20 cellular contexts compared by ENCODE assay signal in genomic region chr2:130187268-130187667, GRCh38. TPM values are rescaled to one million over a fixed set of nuclear protein-coding genes. Genes with fewer than 3 reads are reported as not detected.
DNase-seq lines count a peak whose midpoint lies in the region; ATAC-seq, FAIRE-seq and TF ChIP-seq lines count a peak whose summit lies in the region.
"Had no signal": no experiment of that assay in that cellular context is flagged by ENCODE, and none has a peak within 500 bp of the region (broad histone marks: within the 10 kb centered on the region; RNA-seq: fewer than 3 reads in every experiment).

No MANE protein-coding gene starts in this region.

- intact Hi-C loops in GM12878 (cut with micrococcal nuclease; ENCODE audit: unreplicated experiment), result no loop called here
- intact Hi-C loops in spleen (cut with DNase I; ENCODE audit: low total_unique reads), result loop anchor here (10.0 kb wide), 1 partner anchor 148 kb away; no protein-coding TSS in a partner anchor

- no peak for TF ChIP-seq POLR2A in GM12878 (IDR thresholded peaks at IDR 0.05; ENCODE audit: low read depth, low read length)
- no peak for TF ChIP-seq POLR2A in spleen (IDR thresholded peaks at IDR 0.05)

- H3K36me3 ChIP-seq in HEK293 (ENCODE audit: control insufficient read depth in 2 of 2, insufficient read depth in 1 of 2, low read length in 2 of 2), result peaks cover 0 to 34% of the 10 kb centered on the region in 2 experiments; a peak in 2 of 3 replicates
- H3K36me3 ChIP-seq in GM12878 (ENCODE audit: control insufficient read depth in 2 of 2, insufficient read depth in 2 of 2, low read length in 1 of 2), result no peaks in the 10 kb centered on the region
- peaks cover 0 to 50% (median 7%) of the 10 kb centered on the region in 6 donors for H3K36me3 ChIP-seq in spleen

- H3K79me2 ChIP-seq in GM12878 (ENCODE audit: control insufficient read depth, insufficient read depth, low read length), result peaks cover 18% of the 10 kb centered on the region

- WGBS in GM12878 (ENCODE audit: insufficient coverage, insufficient replicate concordance, low lambda C conversion rate, missing lambda C conversion rate), result 45% methylated on average over 6 of the region's 8 CpGs
- 79 to 93% (median 84%) methylated on average over 6 to 8 of the region's 8 CpGs for WGBS in spleen, 5 donors

- H3K36me3 Mint-ChIP-seq in activated T-cell treated with anti-CD3 and anti-CD28 coated beads, Interleukin-2, amount 50 U/mL, for 24 hours (ENCODE audit: low read depth), result peaks cover 68% of the 10 kb centered on the region

- H3K4me2 ChIP-seq in GM12878 (ENCODE audit: control insufficient read depth, insufficient read depth), result no peak overlapping the region

- no peak overlapping the region for H3K4me3 ChIP-seq in HEK293 (ENCODE audit: low read depth, low read length)
- H3K4me3 ChIP-seq in GM12878, result no peak overlapping the region
- H3K4me3 ChIP-seq in spleen, result no peak overlapping the region
- H3K4me3 ChIP-seq: GM23248 had no signal

- DNase-seq in activated T-cell treated with anti-CD3 and anti-CD28 coated beads, Interleukin-2, amount 50 U/mL, for 24 hours, result no peak
- no peak for DNase-seq in activated T-cell treated with anti-CD3 and anti-CD28 coated beads, Interleukin-2, amount 50 U/mL, for 48 hours
- DNase-seq in GM12878 (ENCODE audit: low read depth, low spot score) (no peak), spleen (peak; percentile 29), activated gamma-delta T cell (lab: John Stamatoyannopoulos, UW) (no peak), GM19239 (ENCODE audit: insufficient read length, low spot score) (no peak)
- DNase-seq: ACHN; C1 segment of cervical spinal cord; Calu3; CD4-positive, alpha-beta T cell; DMS 273 treated with DMSO at 0.1 percent for 48 hours; GM23248 had no signal

- TF ChIP-seq CTCF in HEK293 (tag by site-specific recombination; IDR thresholded peaks at IDR 0.05) (no peak), GM12878 (IDR thresholded peaks at IDR 0.05 in 2 of 3, conservative IDR thresholded peaks at IDR 0.05 in 1 of 3; ENCODE audit: control insufficient read depth in 2 of 3, extremely low read depth in 1 of 3, insufficient read depth in 1 of 3, low read depth in 3 of 3, low read length in 3 of 3) (no peak), spleen (IDR thresholded peaks at IDR 0.05 in 8 of 11, conservative IDR thresholded peaks at IDR 0.05 in 3 of 11) (no peak)

- SMC1A ChIA-PET in GM12878 (lab: Charles Lee; ENCODE audit: uncharacterized antibody, unreplicated experiment), result no interaction called here

- H4K20me1 ChIP-seq in GM12878 (ENCODE audit: control insufficient read depth, insufficient read depth), result no peaks in the 10 kb centered on the region

- H3K27ac ChIP-seq in HEK293 (ENCODE audit: extremely low read depth, low read depth, low read length) (no peak overlapping the region), GM12878 (ENCODE audit: control insufficient read depth, insufficient read depth) (no peak overlapping the region), spleen (no peak overlapping the region)
- H3K27ac ChIP-seq: GM23248 had no signal

- BruUV-seq in GM12878 (replicated peaks; lab: Mats Ljungman, UMichigan), result no TSS peak

- H3K4me3 Mint-ChIP-seq in activated T-cell treated with anti-CD3 and anti-CD28 coated beads, Interleukin-2, amount 50 U/mL, for 24 hours, result no peak overlapping the region
- H3K4me3 Mint-ChIP-seq: CD4-positive, alpha-beta T cell had no signal

- ATAC-seq in GM12878 (no peak), GM21381 (IDR thresholded peaks at IDR 0.05; ENCODE audit: unreplicated experiment) (no peak)
- ATAC-seq: HCT116 had no signal

- H3K4me1 ChIP-seq in HEK293 (ENCODE audit: control insufficient read depth, insufficient read depth, low read length) (0 out of 2 replicates have a peak, but pooled peaks cover 5% of the 10 kb centered on the region), GM12878 (ENCODE audit: control insufficient read depth, insufficient read depth, low read length) (no peaks in the 10 kb centered on the region; the same call in 1 of the 2 replicates), spleen (peaks cover 6 to 23% (median 15%) of the 10 kb centered on the region in 6 donors)

- FAIRE-seq in GM12878 (lab: Jason Lieb, UNC), result peak; percentile 23
- FAIRE-seq in GM19239 (lab: Jason Lieb, UNC), result no peak
- FAIRE-seq: GM12892, H54 had no signal

- H3K9me3 ChIP-seq in HEK293 (ENCODE audit: control insufficient read depth, insufficient read depth, low read depth, low read length) (no peaks in the 10 kb centered on the region), GM12878 (replicated peaks; ENCODE audit: control insufficient read depth, insufficient read depth, low read length) (no peaks in the 10 kb centered on the region), spleen (no peaks in the 10 kb centered on the region)

- TF ChIP-seq EP300 in GM12878 (IDR thresholded peaks at IDR 0.05; ENCODE audit: borderline replicate concordance in 1 of 2, control insufficient read depth in 1 of 2, low read depth in 2 of 2, low read length in 2 of 2), result no peak

- no peak for TF ChIP-seq RAD21 in GM12878 (IDR thresholded peaks at IDR 0.05; ENCODE audit: insufficient read depth, low read depth, low read length)

- H2AFZ ChIP-seq in GM12878 (ENCODE audit: control insufficient read depth, low read depth, low read length), result no peak overlapping the region
- H2AFZ ChIP-seq: GM23248 had no signal

- peaks cover 16% of the 10 kb centered on the region for H3K4me1 Mint-ChIP-seq in activated T-cell treated with anti-CD3 and anti-CD28 coated beads, Interleukin-2, amount 50 U/mL, for 24 hours (ENCODE audit: low read depth)

- CTCF ChIA-PET in HEK293 (lab: Yijun Ruan, JAX) (interaction anchor here (1.2 kb wide), 2 partner anchors 145 to 147 kb away, joined by 3 to 5 read pairs; no protein-coding TSS in a partner anchor), GM12878 (lab: Yijun Ruan, JAX) (no interaction called here)

- RAD21 ChIA-PET in GM12878 (lab: Charles Lee; ENCODE audit: unreplicated experiment), result no interaction called here

- H3K9ac ChIP-seq in GM12878 (ENCODE audit: control insufficient read depth, insufficient read depth, low read length), result no peak overlapping the region
- H3K9ac ChIP-seq: GM23248 had no signal

- no peaks in the 10 kb centered on the region for H3K27me3 Mint-ChIP-seq in activated T-cell treated with anti-CD3 and anti-CD28 coated beads, Interleukin-2, amount 50 U/mL, for 24 hours
- H3K27me3 Mint-ChIP-seq: CD4-positive, alpha-beta T cell; IgD-negative memory B cell had no signal

- H3K27me3 ChIP-seq in GM12878 (replicated peaks in 1 of 2; ENCODE audit: control insufficient read depth in 2 of 2, insufficient read depth in 2 of 2, low read length in 1 of 2), result no peaks in the 10 kb centered on the region
- no peaks in the 10 kb centered on the region for H3K27me3 ChIP-seq in spleen (replicated peaks in 1 of 7)

- POLR2A ChIA-PET in HEK293 (lab: Yijun Ruan, JAX), result interaction anchor here (0.7 kb wide), 1 partner anchor 8 kb away, joined by 4 read pairs; no protein-coding TSS in a partner anchor
- POLR2A ChIA-PET in GM12878 (lab: Charles Lee), result no interaction called here

- in situ Hi-C loops in GM12878 (cut with MboI), result loop anchor here (5.0 kb wide), 1 partner anchor 1300 kb away; no protein-coding TSS in a partner anchor

- no peaks in the 10 kb centered on the region for H3K9me3 Mint-ChIP-seq in activated T-cell treated with anti-CD3 and anti-CD28 coated beads, Interleukin-2, amount 50 U/mL, for 24 hours
- H3K9me3 Mint-ChIP-seq: CD4-positive, alpha-beta T cell; IgD-negative memory B cell had no signal

- peak overlapping the region; percentile 72 for H3K27ac Mint-ChIP-seq in activated T-cell treated with anti-CD3 and anti-CD28 coated beads, Interleukin-2, amount 50 U/mL, for 24 hours
- H3K27ac Mint-ChIP-seq: CD4-positive, alpha-beta T cell; IgD-negative memory B cell had no signal

RNA-seq across cellular contexts. Expression of gene MZT2B, which starts 5.2 kb away (rescaled TPM):
- 32.3 and 32.4 TPM in 2 replicates for total RNA-seq in GM12878 (2013; cell fraction: nucleolus; rRNA removed)
- total RNA-seq in GM12878 (2014; rRNA removed) (321 and 369 TPM in 2 replicates), GM12878 (2014; rRNA removed; fragmentation: Illumina TruSeq; extraction: Trizol) (45.7 and 51.5 TPM in 2 replicates), GM12878 (2021) (399 and 409 TPM in 2 replicates), spleen (100 to 1,000 TPM in 3 of 7 donors, 10 to 100 TPM in 4; 37.9 to 159 (median 95.0) TPM)
- polyA plus RNA-seq in GM12878 (2011; ENCODE audit: low read depth), result 73.9 TPM
- polyA plus RNA-seq in GM12878 (2011; rRNA removed) (60.4 and 104 TPM in 2 replicates), GM12878 (2014; fragmentation: Illumina TruSeq; extraction: Trizol) (7.2 TPM in 1 of 2 replicates, not detected in the other), GM12878 (2014; fragmentation: Nextera tagmentation; extraction: Ambion mirVana) (10 to 100 TPM in 1 of 2 experiments, 1 to 10 TPM in 1; 6.3 to 20.4 TPM), GM12878 (2014; rRNA removed) (292 and 388 TPM in 2 replicates), GM12878 (2016; fragmentation: Nextera tagmentation; extraction: Ambion mirVana) (100 to 1,000 TPM; 294 to 320 TPM), spleen (100 to 1,000 TPM; 204 to 308 (median 217) TPM)
- 73.9 and 197 TPM in 2 replicates for polyA plus RNA-seq in GM12878 (2011; cell fraction: cytosol; rRNA removed)
- 64.2 and 65.3 TPM in 2 replicates for polyA plus RNA-seq in GM12878 (2011; cell fraction: nucleus; rRNA removed)
- polyA plus RNA-seq in GM12878 (2012), result 257 and 266 TPM in 2 replicates
- 6.4 and 15.5 TPM in 2 replicates for polyA minus RNA-seq in GM12878 (2011; rRNA and poly(A)+ RNA removed)
- 32.7 and 37.4 TPM in 2 replicates for polyA minus RNA-seq in GM12878 (2011; cell fraction: cytosol; rRNA and poly(A)+ RNA removed)
- 19.1 and 33.1 TPM in 2 replicates for polyA minus RNA-seq in GM12878 (2011; cell fraction: nucleus; rRNA and poly(A)+ RNA removed)

RNA-seq across cellular contexts. Expression of gene SMPD4, which starts 5.9 kb away (rescaled TPM):
- 50.9 and 62.7 TPM in 2 replicates for total RNA-seq in GM12878 (2013; cell fraction: nucleolus; rRNA removed)
- total RNA-seq in GM12878 (2014; rRNA removed) (36.1 and 45.9 TPM in 2 replicates), GM12878 (2014; rRNA removed; fragmentation: Illumina TruSeq; extraction: Trizol) (23.7 and 27.1 TPM in 2 replicates), GM12878 (2021) (78.2 and 79.5 TPM in 2 replicates), spleen (10 to 100 TPM; 32.7 to 44.9 (median 40.7) TPM)
- polyA plus RNA-seq in GM12878 (2011; ENCODE audit: low read depth), result 24.0 TPM
- polyA plus RNA-seq in GM12878 (2011; rRNA removed) (13.7 and 26.0 TPM in 2 replicates), GM12878 (2014; fragmentation: Illumina TruSeq; extraction: Trizol) (23.4 and 45.4 TPM in 2 replicates), GM12878 (2014; fragmentation: Nextera tagmentation; extraction: Ambion mirVana) (10 to 100 TPM in 1 of 2 experiments, 1 to 10 TPM in 1; 5.0 to 10.4 TPM), GM12878 (2014; rRNA removed) (60.4 and 62.8 TPM in 2 replicates), GM12878 (2016; fragmentation: Nextera tagmentation; extraction: Ambion mirVana) (10 to 100 TPM; 79.0 to 82.0 TPM), spleen (10 to 100 TPM; 24.0 to 34.7 (median 33.0) TPM)
- 40.3 and 41.5 TPM in 2 replicates for polyA plus RNA-seq in GM12878 (2011; cell fraction: cytosol; rRNA removed)
- polyA plus RNA-seq in GM12878 (2011; cell fraction: nucleus; rRNA removed), result 206 and 236 TPM in 2 replicates
- 45.1 and 45.4 TPM in 2 replicates for polyA plus RNA-seq in GM12878 (2012)
- polyA minus RNA-seq in GM12878 (2011; rRNA and poly(A)+ RNA removed), result 30.1 and 47.9 TPM in 2 replicates
- polyA minus RNA-seq in GM12878 (2011; cell fraction: cytosol; rRNA and poly(A)+ RNA removed), result 31.5 and 33.1 TPM in 2 replicates
- 49.7 and 96.1 TPM in 2 replicates for polyA minus RNA-seq in GM12878 (2011; cell fraction: nucleus; rRNA and poly(A)+ RNA removed)

RNA-seq across cellular contexts. Expression of gene TUBA3E, which starts 11.0 kb away (rescaled TPM):
- total RNA-seq in GM12878 (2013; cell fraction: nucleolus; rRNA removed), result not detected in 2 replicates
- total RNA-seq in GM12878 (2014; rRNA removed) (not detected in 2 replicates), GM12878 (2014; rRNA removed; fragmentation: Illumina TruSeq; extraction: Trizol) (not detected in 2 replicates), GM12878 (2021) (not detected in 2 replicates), spleen (not detected)
- polyA plus RNA-seq in GM12878 (2011; ENCODE audit: low read depth), result not detected
- polyA plus RNA-seq in GM12878 (2011; rRNA removed) (not detected in 2 replicates), GM12878 (2014; fragmentation: Illumina TruSeq; extraction: Trizol) (not detected in 2 replicates), GM12878 (2014; fragmentation: Nextera tagmentation; extraction: Ambion mirVana) (not detected), GM12878 (2014; rRNA removed) (not detected in 2 replicates), GM12878 (2016; fragmentation: Nextera tagmentation; extraction: Ambion mirVana) (not detected), spleen (under 1 TPM in 1 of 3 donors, not detected in 2; 0.11 TPM)
- not detected in 2 replicates for polyA plus RNA-seq in GM12878 (2011; cell fraction: cytosol; rRNA removed)
- polyA plus RNA-seq in GM12878 (2011; cell fraction: nucleus; rRNA removed), result not detected in 2 replicates
- polyA plus RNA-seq in GM12878 (2012), result not detected in 2 replicates
- polyA minus RNA-seq in GM12878 (2011; rRNA and poly(A)+ RNA removed), result not detected in 2 replicates
- not detected in 2 replicates for polyA minus RNA-seq in GM12878 (2011; cell fraction: cytosol; rRNA and poly(A)+ RNA removed)
- polyA minus RNA-seq in GM12878 (2011; cell fraction: nucleus; rRNA and poly(A)+ RNA removed), result not detected in 2 replicates
- total RNA-seq: A172; Calu3; CD4-positive, alpha-beta T cell; G401; GM23248 had no signal
- polyA plus RNA-seq: GM23248, IgD-negative memory B cell had no signal

RNA-seq across cellular contexts. Expression of gene CCDC74B, which starts 42.4 kb away (rescaled TPM):
- 6.1 and 10.3 TPM in 2 replicates for total RNA-seq in GM12878 (2013; cell fraction: nucleolus; rRNA removed)
- total RNA-seq in GM12878 (2014; rRNA removed), result 15.3 and 17.9 TPM in 2 replicates
- 6.1 and 7.2 TPM in 2 replicates for total RNA-seq in GM12878 (2014; rRNA removed; fragmentation: Illumina TruSeq; extraction: Trizol)
- total RNA-seq in GM12878 (2021), result 14.4 and 15.3 TPM in 2 replicates
- 2.8 TPM for polyA plus RNA-seq in GM12878 (2011; ENCODE audit: low read depth)
- polyA plus RNA-seq in GM12878 (2011; rRNA removed), result 8.9 and 10.7 TPM in 2 replicates
- 13.9 and 21.5 TPM in 2 replicates for polyA plus RNA-seq in GM12878 (2011; cell fraction: cytosol; rRNA removed)
- polyA plus RNA-seq in GM12878 (2011; cell fraction: nucleus; rRNA removed), result 98.8 and 108 TPM in 2 replicates
- 6.3 and 7.4 TPM in 2 replicates for polyA plus RNA-seq in GM12878 (2012)
- 2.2 and 6.5 TPM in 2 replicates for polyA plus RNA-seq in GM12878 (2014; fragmentation: Illumina TruSeq; extraction: Trizol)
- polyA plus RNA-seq in GM12878 (2014; fragmentation: Nextera tagmentation; extraction: Ambion mirVana), result 1 to 10 TPM in 1 of 2 experiments, under 1 TPM in 1; 0.52 to 2.9 TPM
- 21.2 and 26.2 TPM in 2 replicates for polyA plus RNA-seq in GM12878 (2014; rRNA removed)
- 10 to 100 TPM in 1 of 2 experiments, 1 to 10 TPM in 1; 8.8 to 11.3 TPM for polyA plus RNA-seq in GM12878 (2016; fragmentation: Nextera tagmentation; extraction: Ambion mirVana)
- 2.9 and 8.8 TPM in 2 replicates for polyA minus RNA-seq in GM12878 (2011; rRNA and poly(A)+ RNA removed)
- 1.9 and 2.4 TPM in 2 replicates for polyA minus RNA-seq in GM12878 (2011; cell fraction: cytosol; rRNA and poly(A)+ RNA removed)
- polyA minus RNA-seq in GM12878 (2011; cell fraction: nucleus; rRNA and poly(A)+ RNA removed), result 9.1 and 10.7 TPM in 2 replicates
- 1 to 10 TPM in 2 of 7 donors, under 1 TPM in 3, not detected in 2; 0.27 to 2.5 (median 0.66) TPM for total RNA-seq in spleen
- polyA plus RNA-seq in spleen, result under 1 TPM; 0.38 to 0.61 (median 0.57) TPM
- polyA plus RNA-seq: IgD-negative memory B cell had no signal

RNA-seq across cellular contexts. Expression of gene POTEF, which starts 58.2 kb away (rescaled TPM):
- total RNA-seq in GM12878 (2013; cell fraction: nucleolus; rRNA removed), result not detected in 2 replicates
- 0.11 TPM in 1 of 2 replicates, not detected in the other for total RNA-seq in GM12878 (2014; rRNA removed)
- total RNA-seq in GM12878 (2014; rRNA removed; fragmentation: Illumina TruSeq; extraction: Trizol), result not detected in 2 replicates
- not detected in 2 replicates for total RNA-seq in GM12878 (2021)
- not detected for polyA plus RNA-seq in GM12878 (2011; ENCODE audit: low read depth)
- not detected in 2 replicates for polyA plus RNA-seq in GM12878 (2011; rRNA removed)
- polyA plus RNA-seq in GM12878 (2011; cell fraction: cytosol; rRNA removed), result not detected in 2 replicates
- polyA plus RNA-seq in GM12878 (2011; cell fraction: nucleus; rRNA removed), result not detected in 2 replicates
- polyA plus RNA-seq in GM12878 (2012), result not detected in 2 replicates
- 0.03 TPM in 1 of 2 replicates, not detected in the other for polyA plus RNA-seq in GM12878 (2014; fragmentation: Illumina TruSeq; extraction: Trizol)
- not detected for polyA plus RNA-seq in GM12878 (2014; fragmentation: Nextera tagmentation; extraction: Ambion mirVana)
- 0.05 TPM in 1 of 2 replicates, not detected in the other for polyA plus RNA-seq in GM12878 (2014; rRNA removed)
- polyA plus RNA-seq in GM12878 (2016; fragmentation: Nextera tagmentation; extraction: Ambion mirVana), result not detected
- not detected in 2 replicates for polyA minus RNA-seq in GM12878 (2011; rRNA and poly(A)+ RNA removed)
- not detected in 2 replicates for polyA minus RNA-seq in GM12878 (2011; cell fraction: cytosol; rRNA and poly(A)+ RNA removed)
- polyA minus RNA-seq in GM12878 (2011; cell fraction: nucleus; rRNA and poly(A)+ RNA removed), result not detected in 2 replicates
- not detected for total RNA-seq in spleen
- polyA plus RNA-seq in spleen, result not detected
- total RNA-seq: A172; Calu3; CD4-positive, alpha-beta T cell; GM23248 had no signal
- polyA plus RNA-seq: GM23248, IgD-negative memory B cell had no signal
